Comparison of ENCODE assay signal across 1 cellular context in genomic region chr12:47035459-47035858, GRCh38.
TF ChIP-seq lines count a peak whose summit lies in the region.

No MANE protein-coding gene starts in this region.

TF ChIP-seq in K562, 482 proteins besides CTCF, POLR2A, EP300 and RAD21:
- 0 out of 2 replicates have a peak, but pooled peaks have one; percentile 13 for TF ChIP-seq TFE3 (CRISPR knock-in tag; IDR thresholded peaks at IDR 0.05)
- no peak for TF ChIP-seq WHSC1 (IDR thresholded peaks at IDR 0.05; ENCODE audit: low read length)
